9 cellular contexts compared by ENCODE assay signal in genomic region chr13:70568571-70568970, GRCh38.
DNase-seq lines count a peak whose midpoint lies in the region; ATAC-seq and TF ChIP-seq lines count a peak whose summit lies in the region.
"Had no signal": no experiment of that assay in that cellular context is flagged by ENCODE, and none has a peak within 500 bp of the region (broad histone marks: within the 10 kb centered on the region; RNA-seq: fewer than 3 reads in every experiment).

No MANE protein-coding gene starts in this region.

- no peaks in the 10 kb centered on the region for H3K27me3 Mint-ChIP-seq in HFFc6 (ENCODE audit: insufficient read depth)
- H3K27me3 Mint-ChIP-seq: central memory CD8-positive, alpha-beta T cell had no signal

- DNase-seq in NCI-H82 (lab: John Stamatoyannopoulos, UW): peak; percentile 84
- no peak for DNase-seq in NCI-H82 treated with DMSO at 0.1 percent for 48 hours (lab: John Stamatoyannopoulos, UW; ENCODE audit: unreplicated experiment)
- peak; percentile 39 for DNase-seq in HFFc6
- DNase-seq in NCI-H1092 treated with DMSO at 0.1 percent for 48 hours (lab: John Stamatoyannopoulos, UW): peak; percentile 66
- DNase-seq in astrocyte of the hippocampus (ENCODE audit: low read depth, low spot score): peak; percentile 71
- DNase-seq in kidney tubule cell (ENCODE audit: low spot score): peak; percentile 56
- no peak for DNase-seq in stimulated activated effector memory CD8-positive, alpha-beta T cell treated with anti-CD3 and anti-CD28 coated beads, Interleukin-12 subunit alpha, Interleukin-12 subunit beta, amount 100 ng/mL, for 72 hours (ENCODE audit: low spot score in 2 of 2)
- no peak for DNase-seq in activated gamma-delta T cell treated with Interleukin-2 at 50 U/mL for 16 hours

- no peak overlapping the region for H3K4me3 Mint-ChIP-seq in HFFc6
- H3K4me3 Mint-ChIP-seq in stimulated activated effector memory CD8-positive, alpha-beta T cell treated with anti-CD3 and anti-CD28 coated beads, Interleukin-12 subunit alpha, Interleukin-12 subunit beta, amount 100 ng/mL, for 72 hours: no peak overlapping the region
- H3K4me3 Mint-ChIP-seq: central memory CD8-positive, alpha-beta T cell had no signal

- H3K27ac Mint-ChIP-seq in HFFc6: no peak overlapping the region
- H3K27ac Mint-ChIP-seq in stimulated activated effector memory CD8-positive, alpha-beta T cell treated with anti-CD3 and anti-CD28 coated beads, Interleukin-12 subunit alpha, Interleukin-12 subunit beta, amount 100 ng/mL, for 72 hours: no peak overlapping the region

- H3K4me1 Mint-ChIP-seq in HFFc6 (ENCODE audit: low read depth): no peaks in the 10 kb centered on the region
- H3K4me1 Mint-ChIP-seq in stimulated activated effector memory CD8-positive, alpha-beta T cell treated with anti-CD3 and anti-CD28 coated beads, Interleukin-12 subunit alpha, Interleukin-12 subunit beta, amount 100 ng/mL, for 72 hours: no peaks in the 10 kb centered on the region
- H3K4me1 Mint-ChIP-seq: central memory CD8-positive, alpha-beta T cell had no signal

- no peak for ATAC-seq in stimulated activated effector memory CD8-positive, alpha-beta T cell treated with anti-CD3 and anti-CD28 coated beads, Interleukin-12 subunit alpha, Interleukin-12 subunit beta, amount 100 ng/mL, for 72 hours

- no peaks in the 10 kb centered on the region for H3K36me3 Mint-ChIP-seq in HFFc6 (ENCODE audit: low read depth)
- H3K36me3 Mint-ChIP-seq in stimulated activated effector memory CD8-positive, alpha-beta T cell treated with anti-CD3 and anti-CD28 coated beads, Interleukin-12 subunit alpha, Interleukin-12 subunit beta, amount 100 ng/mL, for 72 hours: no peaks in the 10 kb centered on the region

- H3K9me3 Mint-ChIP-seq in HFFc6: peaks cover 8% of the 10 kb centered on the region
- peaks cover 5% of the 10 kb centered on the region for H3K9me3 Mint-ChIP-seq in stimulated activated effector memory CD8-positive, alpha-beta T cell treated with anti-CD3 and anti-CD28 coated beads, Interleukin-12 subunit alpha, Interleukin-12 subunit beta, amount 100 ng/mL, for 72 hours

- peak; percentile 83 for TF ChIP-seq CTCF in HFFc6 (IDR thresholded peaks at IDR 0.05)

Comparison
In these comparisons a context has a peak if more than half of its experiments do, and no peak if none do; other contexts are left out.
1. DNase-seq: peak in NCI-H82 (single experiment), HFFc6 (single experiment), NCI-H1092 treated with DMSO at 0.1 percent for 48 hours (single experiment), astrocyte of the hippocampus (single experiment) and kidney tubule cell (single experiment); none in NCI-H82 treated with DMSO at 0.1 percent for 48 hours (single experiment), stimulated activated effector memory CD8-positive, alpha-beta T cell treated with anti-CD3 and anti-CD28 coated beads, Interleukin-12 subunit alpha, Interleukin-12 subunit beta, amount 100 ng/mL, for 72 hours (0 of 2) and activated gamma-delta T cell treated with Interleukin-2 at 50 U/mL for 16 hours (single experiment).